22 cellular contexts compared by ENCODE assay signal in genomic region chr5:42791151-42791550, GRCh38. TPM values are rescaled to one million over a fixed set of nuclear protein-coding genes. Genes with fewer than 3 reads are reported as not detected.
"Had no signal": no experiment of that assay in that cellular context is flagged by ENCODE, and none has a peak within 500 bp of the region (broad histone marks: within the 10 kb centered on the region; RNA-seq: fewer than 3 reads in every experiment).

No MANE protein-coding gene starts in this region.

- ATAC-seq: activated naive CD8-positive, alpha-beta T cell treated with anti-CD3 and anti-CD28 coated beads, Interleukin-2, amount 50 U/mL, for 24 hours; heart right ventricle; natural killer cell treated with Interleukin-12 subunit alpha and Interleukin-12 subunit beta and Interleukin-15 and Interleukin-18, amount 100 ng/mL, for 72 hours; pancreas; right lobe of liver; stimulated activated naive B cell treated with anti-CD40 and anti-IgM and Interleukin-4, amounts not matched to agents 10 μg/mL and 1 μg/mL and 100 μg/mL, for 72 hours; upper lobe of right lung had no signal

- DNase-seq: activated B cell treated with CpG ODN at 0.5 μM for 24 hours; activated CD4-positive, alpha-beta memory T cell treated with anti-CD3 and anti-CD28 coated beads, Interleukin-2, amount 10 ng/mL, durations not matched to agents 7 days and 5 days; activated CD4-positive, alpha-beta T cell treated with anti-CD3 and anti-CD28 coated beads for 48 hours; activated effector memory CD4-positive, alpha-beta T cell treated with Interleukin-2 at 50 U/mL for 16 hours; activated naive CD4-positive, alpha-beta T cell treated with anti-CD3 and anti-CD28 coated beads, Interleukin-2, amount 10 ng/mL, durations not matched to agents 7 days and 5 days; activated naive CD8-positive, alpha-beta T cell treated with anti-CD3 and anti-CD28 coated beads, Interleukin-2, amount 50 U/mL, for 24 hours; activated T-cell treated with anti-CD3 and anti-CD28 coated beads, Interleukin-2, amount 50 U/mL, for 24 hours; anterior cingulate cortex; central memory CD4-positive, alpha-beta T cell; dorsolateral prefrontal cortex; endodermal cell; heart right ventricle; mesendoderm; pancreas; right lobe of liver; stimulated activated CD4-positive, alpha-beta T cell treated with anti-CD3 and anti-CD28 coated beads, Interleukin-4, amount 100 ng/mL, for 4 hours; stimulated activated naive B cell treated with anti-CD40 and anti-IgM and Interleukin-4, amounts not matched to agents 10 μg/mL and 1 μg/mL and 100 μg/mL, for 72 hours; T-helper 9 cell; upper lobe of right lung had no signal

- H3K4me1 ChIP-seq: heart right ventricle, pancreas, right lobe of liver, upper lobe of right lung had no signal

- H3K36me3 Mint-ChIP-seq: brain had no signal

- H3K27me3 ChIP-seq: dorsolateral prefrontal cortex, heart right ventricle, neutrophil, pancreas, right lobe of liver, upper lobe of right lung had no signal

- H3K9me3 ChIP-seq: pancreas, right lobe of liver had no signal

- H3K27me3 Mint-ChIP-seq: activated naive CD8-positive, alpha-beta T cell treated with anti-CD3 and anti-CD28 coated beads, Interleukin-2, amount 50 U/mL, for 24 hours; activated T-cell treated with anti-CD3 and anti-CD28 coated beads, Interleukin-2, amount 50 U/mL, for 24 hours had no signal

- H3K4me3 Mint-ChIP-seq: activated B cell treated with CpG ODN at 0.5 μM for 24 hours; activated CD4-positive, alpha-beta memory T cell treated with anti-CD3 and anti-CD28 coated beads, Interleukin-2, amount 10 ng/mL, durations not matched to agents 7 days and 5 days; activated naive CD4-positive, alpha-beta T cell treated with anti-CD3 and anti-CD28 coated beads, Interleukin-2, amount 10 ng/mL, durations not matched to agents 7 days and 5 days; activated naive CD8-positive, alpha-beta T cell treated with anti-CD3 and anti-CD28 coated beads, Interleukin-2, amount 50 U/mL, for 24 hours; activated T-cell treated with anti-CD3 and anti-CD28 coated beads, Interleukin-2, amount 50 U/mL, for 24 hours; brain; endodermal cell; natural killer cell treated with Interleukin-12 subunit alpha and Interleukin-12 subunit beta and Interleukin-15 and Interleukin-18, amount 100 ng/mL, for 72 hours; stimulated activated naive B cell treated with anti-CD40 and anti-IgM and Interleukin-4, amounts not matched to agents 10 μg/mL and 1 μg/mL and 100 μg/mL, for 72 hours had no signal

- H3K27ac Mint-ChIP-seq: activated B cell treated with CpG ODN at 0.5 μM for 24 hours; activated CD4-positive, alpha-beta memory T cell treated with anti-CD3 and anti-CD28 coated beads, Interleukin-2, amount 10 ng/mL, durations not matched to agents 7 days and 5 days; activated naive CD4-positive, alpha-beta T cell treated with anti-CD3 and anti-CD28 coated beads, Interleukin-2, amount 10 ng/mL, durations not matched to agents 7 days and 5 days; activated naive CD8-positive, alpha-beta T cell treated with anti-CD3 and anti-CD28 coated beads, Interleukin-2, amount 50 U/mL, for 24 hours; activated T-cell treated with anti-CD3 and anti-CD28 coated beads, Interleukin-2, amount 50 U/mL, for 24 hours; brain; endodermal cell; natural killer cell treated with Interleukin-12 subunit alpha and Interleukin-12 subunit beta and Interleukin-15 and Interleukin-18, amount 100 ng/mL, for 72 hours; stimulated activated naive B cell treated with anti-CD40 and anti-IgM and Interleukin-4, amounts not matched to agents 10 μg/mL and 1 μg/mL and 100 μg/mL, for 72 hours had no signal

- H3K4me3 ChIP-seq: dorsolateral prefrontal cortex, heart right ventricle, pancreas, right lobe of liver, upper lobe of right lung had no signal

- H3K36me3 ChIP-seq: heart right ventricle, neutrophil, pancreas, right lobe of liver, upper lobe of right lung had no signal

- H3K4me1 Mint-ChIP-seq: activated B cell treated with CpG ODN at 0.5 μM for 24 hours; activated CD4-positive, alpha-beta memory T cell treated with anti-CD3 and anti-CD28 coated beads, Interleukin-2, amount 10 ng/mL, durations not matched to agents 7 days and 5 days; activated naive CD4-positive, alpha-beta T cell treated with anti-CD3 and anti-CD28 coated beads, Interleukin-2, amount 10 ng/mL, durations not matched to agents 7 days and 5 days; activated naive CD8-positive, alpha-beta T cell treated with anti-CD3 and anti-CD28 coated beads, Interleukin-2, amount 50 U/mL, for 24 hours; brain; endodermal cell; stimulated activated naive B cell treated with anti-CD40 and anti-IgM and Interleukin-4, amounts not matched to agents 10 μg/mL and 1 μg/mL and 100 μg/mL, for 72 hours had no signal

RNA-seq across cellular contexts. Expression of gene SELENOP, which starts 20.5 kb away (rescaled TPM):
- total RNA-seq: activated B cell treated with CpG ODN at 0.5 μM for 24 hours had no signal
